14 cellular contexts compared by ENCODE assay signal in the genomic region with DNA sequence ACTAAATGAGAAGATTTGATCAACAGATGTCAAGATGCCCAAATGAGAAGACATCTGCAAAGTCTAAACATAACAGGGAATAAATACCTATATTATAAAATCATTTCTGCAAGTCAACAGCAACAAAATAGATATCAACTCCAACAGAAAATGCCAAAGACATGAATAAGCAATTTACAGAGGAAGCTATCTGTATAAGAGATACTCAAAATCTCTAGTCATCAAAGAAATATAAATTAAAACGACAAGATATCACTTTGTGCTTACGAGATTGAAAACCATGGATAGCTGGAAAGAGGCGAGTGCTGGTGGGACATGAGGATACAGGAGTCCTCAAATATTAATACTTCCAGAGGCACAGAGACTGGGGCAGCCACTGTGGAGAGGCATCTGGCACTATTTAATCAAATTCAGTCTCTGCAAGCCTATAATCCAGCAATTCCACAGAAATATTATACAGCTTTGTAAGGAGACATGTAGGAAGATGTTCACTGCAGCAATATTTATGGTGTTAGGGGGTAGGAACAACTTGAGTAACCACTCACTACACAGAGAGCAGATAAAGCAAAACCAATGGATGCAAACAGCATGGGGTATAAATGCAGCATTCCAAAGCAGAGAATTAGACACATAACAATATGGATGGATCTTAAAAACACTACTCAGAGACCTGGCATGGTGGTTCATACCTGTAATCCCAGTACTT. TPM values are rescaled to one million over a fixed set of nuclear protein-coding genes. Genes with fewer than 3 reads are reported as not detected.
DNase-seq lines count a peak whose midpoint lies in the region; ATAC-seq and TF ChIP-seq lines count a peak whose summit lies in the region.
"Had no signal": no experiment of that assay in that cellular context is flagged by ENCODE, and none has a peak within 500 bp of the region (broad histone marks: within the 10 kb centered on the region; RNA-seq: fewer than 3 reads in every experiment).

No MANE protein-coding gene starts in this region.

- H3K4me1 Mint-ChIP-seq in activated T-helper 17 cell treated with anti-CD3 and anti-CD28 coated beads, Interleukin-2, amount 50 U/mL, for 72 hours, result peaks cover 21% of the 10 kb centered on the region

- ATAC-seq in activated T-helper 17 cell treated with anti-CD3 and anti-CD28 coated beads, Interleukin-2, amount 50 U/mL, for 72 hours (replicated peaks), result no peak
- ATAC-seq: stimulated activated naive CD8-positive, alpha-beta T cell treated with anti-CD3 and anti-CD28 coated beads, Interleukin-15, amount 100 ng/mL, for 72 hours had no signal

- DNase-seq in ELR (ENCODE audit: low read depth) (peak; percentile 50), fibroblast of mammary gland (ENCODE audit: low read depth) (no peak), NCI-H526 (lab: John Stamatoyannopoulos, UW) (no peak), iPS-NIHi11 (ENCODE audit: low spot score) (no peak), NCI-H2196 (lab: John Stamatoyannopoulos, UW; ENCODE audit: unreplicated experiment) (no peak)
- DNase-seq in stimulated activated CD4-positive, alpha-beta T cell treated with anti-CD3 and anti-CD28 coated beads, Interleukin-2, amount 100 ng/mL, for 48 hours, result no peak
- DNase-seq: activated naive CD4-positive, alpha-beta T cell treated with Interleukin-2 at 50 U/mL for 16 hours; CD4-positive, alpha-beta memory T cell; central memory CD4-positive, alpha-beta T cell; erythroblast; NCI-H510A treated with DMSO at 0.1 percent for 48 hours; stimulated activated naive CD8-positive, alpha-beta T cell treated with anti-CD3 and anti-CD28 coated beads, Interleukin-15, amount 100 ng/mL, for 72 hours had no signal

- peak overlapping the region in 17 of 21 experiments; percentile 10 to 79 (median 67) for H3K27ac ChIP-seq in skin epidermis

- no peaks in the 10 kb centered on the region for H3K9me3 Mint-ChIP-seq in activated T-helper 17 cell treated with anti-CD3 and anti-CD28 coated beads, Interleukin-2, amount 50 U/mL, for 72 hours
- H3K9me3 Mint-ChIP-seq: CD4-positive, alpha-beta memory T cell; stimulated activated naive CD8-positive, alpha-beta T cell treated with anti-CD3 and anti-CD28 coated beads, Interleukin-15, amount 100 ng/mL, for 72 hours had no signal

- no peaks in the 10 kb centered on the region for H3K27me3 Mint-ChIP-seq in activated T-helper 17 cell treated with anti-CD3 and anti-CD28 coated beads, Interleukin-2, amount 50 U/mL, for 72 hours
- H3K27me3 Mint-ChIP-seq: stimulated activated naive CD8-positive, alpha-beta T cell treated with anti-CD3 and anti-CD28 coated beads, Interleukin-15, amount 100 ng/mL, for 72 hours had no signal

- no peaks in the 10 kb centered on the region for H3K36me3 Mint-ChIP-seq in activated T-helper 17 cell treated with anti-CD3 and anti-CD28 coated beads, Interleukin-2, amount 50 U/mL, for 72 hours (ENCODE audit: low read depth)

- H3K4me3 Mint-ChIP-seq in activated T-helper 17 cell treated with anti-CD3 and anti-CD28 coated beads, Interleukin-2, amount 50 U/mL, for 72 hours, result peak overlapping the region; percentile 52
- H3K4me3 Mint-ChIP-seq: CD4-positive, alpha-beta memory T cell; stimulated activated naive CD8-positive, alpha-beta T cell treated with anti-CD3 and anti-CD28 coated beads, Interleukin-15, amount 100 ng/mL, for 72 hours had no signal

- TF ChIP-seq CTCF in fibroblast of mammary gland (conservative IDR thresholded peaks at IDR 0.05; ENCODE audit: control insufficient read depth, insufficient read depth, low read depth, low read length), result no peak

- H3K27ac Mint-ChIP-seq in activated T-helper 17 cell treated with anti-CD3 and anti-CD28 coated beads, Interleukin-2, amount 50 U/mL, for 72 hours, result peak overlapping the region; percentile 28
- H3K27ac Mint-ChIP-seq: CD4-positive, alpha-beta memory T cell; stimulated activated naive CD8-positive, alpha-beta T cell treated with anti-CD3 and anti-CD28 coated beads, Interleukin-15, amount 100 ng/mL, for 72 hours had no signal

- H3K4me3 ChIP-seq in fibroblast of mammary gland (ENCODE audit: control insufficient read depth, low read depth, low read length) (peak overlapping the region; percentile 42), skin epidermis (no peak overlapping the region)

RNA-seq across cellular contexts. Expression of a gene that starts 4.8 kb away (rescaled TPM):
- total RNA-seq in activated T-helper 17 cell treated with anti-CD3 and anti-CD28 coated beads, Interleukin-2, amount 50 U/mL, for 72 hours, result 1 to 10 TPM; 3.0 TPM
